ENCODE assay signal across 8 cellular contexts in the genomic region with DNA sequence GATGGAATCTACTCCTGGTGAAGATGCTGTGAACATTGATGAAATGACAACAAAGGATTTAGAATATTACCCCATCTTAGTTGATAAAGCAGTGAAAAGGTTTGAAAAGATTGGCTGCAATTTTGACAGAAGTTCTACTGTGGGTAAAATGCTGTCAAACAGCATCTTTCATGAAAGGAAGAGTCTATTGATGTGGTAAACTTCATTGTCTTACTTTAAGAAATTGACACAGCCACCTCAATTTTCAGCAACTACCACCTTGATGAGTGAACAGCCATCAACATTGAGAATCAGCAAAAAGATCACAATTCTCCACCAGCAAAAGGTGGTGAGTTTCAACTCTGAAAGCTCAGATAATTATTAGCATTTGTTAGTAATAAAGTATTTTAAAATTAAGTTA.
"Had no signal": no experiment of that assay in that cellular context is flagged by ENCODE, and none has a peak within 500 bp of the region (broad histone marks: within the 10 kb centered on the region; RNA-seq: fewer than 3 reads in every experiment).

No MANE protein-coding gene starts in this region.

- H2AFZ ChIP-seq: GM23338 had no signal

- H3K27ac Mint-ChIP-seq: GM23338, H9, IgD-negative memory B cell had no signal

- H3K27me3 Mint-ChIP-seq: IgD-negative memory B cell had no signal

- H3K4me3 Mint-ChIP-seq: GM23338, H9, IgD-negative memory B cell had no signal

- H3K4me2 ChIP-seq: GM23338 had no signal

- DNase-seq: H9, HCEC 1CT, KG1 had no signal

- ATAC-seq: GM23338, HepG2, K562 had no signal

- H3K4me3 ChIP-seq: GM23338, K562 had no signal

- H3K4me1 Mint-ChIP-seq: GM23338, H9, IgD-negative memory B cell had no signal

- H3K27ac ChIP-seq: HL-60 had no signal
